Comparison of ENCODE assay signal across 16 cellular contexts in genomic region chr9:97991818-97992217, GRCh38. TPM values are rescaled to one million over a fixed set of nuclear protein-coding genes. Genes with fewer than 3 reads are reported as not detected.
DNase-seq lines count a peak whose midpoint lies in the region; ATAC-seq, FAIRE-seq and TF ChIP-seq lines count a peak whose summit lies in the region.
"Had no signal": no experiment of that assay in that cellular context is flagged by ENCODE, and none has a peak within 500 bp of the region (broad histone marks: within the 10 kb centered on the region; RNA-seq: fewer than 3 reads in every experiment).

No MANE protein-coding gene starts in this region.

- peak overlapping the region; percentile 97 for H3K27ac Mint-ChIP-seq in CD4-positive, alpha-beta T cell
- H3K27ac Mint-ChIP-seq in HFFc6 (peak overlapping the region; percentile 29; the same call in 1 of the 2 replicates), nephron progenitor cell (peak overlapping the region; percentile 68)
- peak overlapping the region; percentile 66 for H3K27ac Mint-ChIP-seq in activated T-helper 17 cell treated with anti-CD3 and anti-CD28 coated beads, Interleukin-2, amount 50 U/mL, for 72 hours
- H3K27ac Mint-ChIP-seq: H9, WTC11 had no signal

- no peak for ATAC-seq in CD4-positive, alpha-beta T cell (ENCODE audit: poor library complexity)
- peak; percentile 47 for ATAC-seq in activated T-helper 17 cell treated with anti-CD3 and anti-CD28 coated beads, Interleukin-2, amount 50 U/mL, for 72 hours (replicated peaks)
- ATAC-seq: WTC11 had no signal

- H3K27ac ChIP-seq in CD4-positive, alpha-beta T cell (ENCODE audit: low read depth, low read length): no peak overlapping the region
- H3K27ac ChIP-seq: lower lobe of right lung, PC-9 had no signal

- H3K4me1 Mint-ChIP-seq in CD4-positive, alpha-beta T cell (ENCODE audit: low read depth): peaks cover 87% of the 10 kb centered on the region
- H3K4me1 Mint-ChIP-seq in HFFc6 (ENCODE audit: low read depth) (peaks cover 71% of the 10 kb centered on the region), nephron progenitor cell (peaks cover 49% of the 10 kb centered on the region)
- peaks cover 64% of the 10 kb centered on the region for H3K4me1 Mint-ChIP-seq in activated T-helper 17 cell treated with anti-CD3 and anti-CD28 coated beads, Interleukin-2, amount 50 U/mL, for 72 hours

- POLR2A ChIA-PET in CD4-positive, alpha-beta T cell (lab: Charles Lee): interaction anchor here (0.8 to 2.3 kb wide), 2 partner anchors 9 to 69 kb away, joined by 3 to 12 read pairs; partner anchors contain the start of gene ANP32B

- H3K9me3 ChIP-seq in CD4-positive, alpha-beta T cell (ENCODE audit: control insufficient read depth, low read length): no peaks in the 10 kb centered on the region
- H3K9me3 ChIP-seq: lower lobe of right lung had no signal

- no peak for FAIRE-seq in GM19239 (lab: Jason Lieb, UNC)
- FAIRE-seq: frontal cortex had no signal

- H3K4me3 Mint-ChIP-seq in CD4-positive, alpha-beta T cell: peak overlapping the region; percentile 76
- no peak overlapping the region for H3K4me3 Mint-ChIP-seq in HFFc6
- peak overlapping the region; percentile 41 for H3K4me3 Mint-ChIP-seq in activated T-helper 17 cell treated with anti-CD3 and anti-CD28 coated beads, Interleukin-2, amount 50 U/mL, for 72 hours
- no peak overlapping the region for H3K4me3 Mint-ChIP-seq in nephron progenitor cell
- H3K4me3 Mint-ChIP-seq: H9, WTC11 had no signal

- H3K9me3 Mint-ChIP-seq in CD4-positive, alpha-beta T cell: no peaks in the 10 kb centered on the region
- no peaks in the 10 kb centered on the region for H3K9me3 Mint-ChIP-seq in HFFc6
- no peaks in the 10 kb centered on the region for H3K9me3 Mint-ChIP-seq in activated T-helper 17 cell treated with anti-CD3 and anti-CD28 coated beads, Interleukin-2, amount 50 U/mL, for 72 hours
- no peaks in the 10 kb centered on the region for H3K9me3 Mint-ChIP-seq in nephron progenitor cell
- H3K9me3 Mint-ChIP-seq: H9, WTC11 had no signal

- H3K36me3 Mint-ChIP-seq in CD4-positive, alpha-beta T cell (ENCODE audit: low read depth): peaks cover 26% of the 10 kb centered on the region
- H3K36me3 Mint-ChIP-seq in HFFc6 (ENCODE audit: low read depth) (peaks cover 9% of the 10 kb centered on the region; the same call in 1 of the 2 replicates), nephron progenitor cell (ENCODE audit: low read depth) (peaks cover 33% of the 10 kb centered on the region)
- H3K36me3 Mint-ChIP-seq in activated T-helper 17 cell treated with anti-CD3 and anti-CD28 coated beads, Interleukin-2, amount 50 U/mL, for 72 hours (ENCODE audit: low read depth): peaks cover 63% of the 10 kb centered on the region

- CTCF ChIA-PET in CD4-positive, alpha-beta T cell (lab: Charles Lee): interaction anchor here (1.1 to 2.8 kb wide), 2 partner anchors 8 to 101 kb away, joined by 3 to 15 read pairs; partner anchors contain the start of gene ANP32B

- no peak for TF ChIP-seq CTCF in CD4-positive, alpha-beta T cell (IDR thresholded peaks at IDR 0.05)
- TF ChIP-seq CTCF in HFFc6 (IDR thresholded peaks at IDR 0.05) (no peak), nephron progenitor cell (IDR thresholded peaks at IDR 0.05) (no peak)

- no peaks in the 10 kb centered on the region for H3K27me3 Mint-ChIP-seq in CD4-positive, alpha-beta T cell
- H3K27me3 Mint-ChIP-seq in HFFc6 (ENCODE audit: insufficient read depth): no peaks in the 10 kb centered on the region
- no peaks in the 10 kb centered on the region for H3K27me3 Mint-ChIP-seq in activated T-helper 17 cell treated with anti-CD3 and anti-CD28 coated beads, Interleukin-2, amount 50 U/mL, for 72 hours
- H3K27me3 Mint-ChIP-seq in nephron progenitor cell (ENCODE audit: low read depth, poor library complexity): peaks cover 2% of the 10 kb centered on the region

- no peaks in the 10 kb centered on the region for H3K27me3 ChIP-seq in CD4-positive, alpha-beta T cell (ENCODE audit: control insufficient read depth, insufficient read depth, low read length)

- intact Hi-C loops in CD4-positive, alpha-beta T cell (cut with DNase I, micrococcal nuclease): loop anchor here in 1 of 2 experiments (10.0 kb wide), 1 partner anchor 1237 kb away; no protein-coding TSS in a partner anchor

- no peak for DNase-seq in CD4-positive, alpha-beta T cell
- DNase-seq in HFFc6 (no peak), nephron progenitor cell (no peak), RKO (ENCODE audit: low spot score) (no peak), GM19239 (ENCODE audit: insufficient read length, low spot score) (no peak), NCI-H446 treated with DMSO at 0.1 percent for 48 hours (lab: John Stamatoyannopoulos, UW) (no peak)
- DNase-seq: C1 segment of cervical spinal cord, cortex of kidney, H9, lower lobe of right lung, NCI-H2081 treated with DMSO at 0.1 percent for 48 hours, NCI-H69, PC-9 had no signal

RNA-seq across cellular contexts. Expression of gene ANP32B, which starts 8.7 kb away (rescaled TPM):
- 100 to 1,000 TPM; 178 to 192 TPM for total RNA-seq in CD4-positive, alpha-beta T cell
- 100 to 1,000 TPM in 5 of 6 experiments, 10 to 100 TPM in 1; 99.6 to 165 (median 155) TPM for total RNA-seq in HFFc6 (2021; fragmentation: NEBNext Ultra II Directional; extraction: Animal tissue kit (Norgen Biotek cat#: 25700))
- 100 to 1,000 TPM; 182 to 257 TPM for total RNA-seq in activated T-helper 17 cell treated with anti-CD3 and anti-CD28 coated beads, Interleukin-2, amount 50 U/mL, for 72 hours

RNA-seq across cellular contexts. Expression of gene HEMGN, which starts 53.8 kb away (rescaled TPM):
- under 1 TPM; 0.30 to 0.34 TPM for total RNA-seq in CD4-positive, alpha-beta T cell
- not detected for total RNA-seq in HFFc6 (2021; fragmentation: NEBNext Ultra II Directional; extraction: Animal tissue kit (Norgen Biotek cat#: 25700))
- 1 to 10 TPM in 1 of 2 donors, under 1 TPM in 1; 0.95 to 1.2 TPM for total RNA-seq in activated T-helper 17 cell treated with anti-CD3 and anti-CD28 coated beads, Interleukin-2, amount 50 U/mL, for 72 hours
- total RNA-seq: H9, PC-9 had no signal

Comparison
In these comparisons a context has a peak if more than half of its experiments do, and no peak if none do; other contexts are left out.
1. H3K27ac Mint-ChIP-seq: peak in every context shown above with its lines; median percentile 97 in CD4-positive, alpha-beta T cell; 68 in nephron progenitor cell; 66 in activated T-helper 17 cell treated with anti-CD3 and anti-CD28 coated beads, Interleukin-2, amount 50 U/mL, for 72 hours; 29 in HFFc6.
2. H3K4me3 Mint-ChIP-seq: peak in CD4-positive, alpha-beta T cell (single experiment) and activated T-helper 17 cell treated with anti-CD3 and anti-CD28 coated beads, Interleukin-2, amount 50 U/mL, for 72 hours (single experiment); none in HFFc6 (single experiment) and nephron progenitor cell (single experiment).